26 cellular contexts compared by ENCODE assay signal in the genomic region with DNA sequence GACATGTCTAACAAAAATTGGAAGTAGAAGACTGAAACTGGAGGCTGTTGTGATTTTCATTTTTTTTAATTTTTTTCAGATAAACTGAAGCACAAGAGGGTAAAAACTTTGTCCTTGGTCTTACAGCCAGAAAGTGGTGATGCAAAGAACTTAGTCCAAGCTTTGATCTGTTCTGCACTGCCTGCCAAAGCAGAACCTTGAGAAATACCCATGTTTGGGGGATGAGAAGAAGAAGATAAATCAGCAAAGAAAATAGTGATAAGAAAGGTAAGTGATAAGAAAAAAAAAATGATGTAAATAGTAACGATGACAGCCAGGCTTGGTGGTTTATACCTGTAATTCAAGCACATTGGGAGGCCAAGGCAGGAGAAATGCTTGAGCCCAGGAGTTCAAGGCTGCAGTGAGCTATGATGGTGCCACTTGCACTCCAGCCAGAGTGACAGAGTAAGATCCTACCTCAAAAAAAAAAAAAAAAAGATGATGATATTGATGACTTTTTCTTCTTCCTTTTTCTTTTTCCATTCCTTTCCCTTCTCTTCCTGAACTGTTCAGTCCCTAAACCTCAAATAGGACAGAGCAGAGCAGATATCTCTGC.
"Had no signal": no experiment of that assay in that cellular context is flagged by ENCODE, and none has a peak within 500 bp of the region (broad histone marks: within the 10 kb centered on the region; RNA-seq: fewer than 3 reads in every experiment).

No MANE protein-coding gene starts in this region.

- H3K27ac ChIP-seq: stomach, suprapubic skin, testis, thoracic aorta, thyroid gland, tibial artery, tibial nerve, transverse colon, upper lobe of left lung, upper lobe of right lung, uterus, vagina had no signal

- DNase-seq: stimulated activated CD4-positive, alpha-beta T cell treated with anti-CD3 and anti-CD28 coated beads, Interleukin-2, amount 100 ng/mL, for 48 hours; stimulated activated CD4-positive, alpha-beta T cell treated with anti-CD3 and anti-CD28 coated beads, Interleukin-4, amount 100 ng/mL, for 1 hour; stimulated activated CD4-positive, alpha-beta T cell treated with anti-CD3 and anti-CD28 coated beads, Interleukin-4, amount 100 ng/mL, for 24 hours; stimulated activated CD4-positive, alpha-beta T cell treated with anti-CD3 and anti-CD28 coated beads, Interleukin-4, amount 100 ng/mL, for 4 hours; stimulated activated CD8-positive, alpha-beta memory T cell treated with anti-CD3 and anti-CD28 coated beads, Interleukin-4, amount 100 ng/mL, for 48 hours; stimulated activated naive B cell treated with anti-CD40 and anti-IgM and Interleukin-4, amounts not matched to agents 10 μg/mL and 1 μg/mL and 100 μg/mL, for 72 hours; stimulated activated naive CD4-positive, alpha-beta T cell; stimulated activated naive CD4-positive, alpha-beta T cell treated with Interleukin-2 at 50 U/mL for 16 hours; stimulated activated naive CD8-positive, alpha-beta T cell treated with anti-CD3 and anti-CD28 coated beads, Interleukin-15, amount 100 ng/mL, for 72 hours; stimulated activated naive CD8-positive, alpha-beta T cell treated with anti-CD3 and anti-CD28 coated beads, Interleukin-15, Interleukin-2, amounts not matched to agents 100 U/mL and 50 U/mL, for 24 hours; stomach; substantia nigra; testis; thyroid gland; tibial artery; transverse colon; trophoblast cell; upper lobe of left lung; upper lobe of right lung; uterus had no signal

- H3K4me1 ChIP-seq: stomach, suprapubic skin, testis, tibial nerve, transverse colon, upper lobe of right lung, uterus, vagina had no signal

- H3K27me3 ChIP-seq: stomach, suprapubic skin, testis, thyroid gland, tibial artery, tibial nerve, transverse colon, upper lobe of left lung, upper lobe of right lung, uterus, vagina had no signal

- ATAC-seq: stimulated activated effector memory CD8-positive, alpha-beta T cell treated with anti-CD3 and anti-CD28 coated beads, Interleukin-12 subunit alpha, Interleukin-12 subunit beta, amount 100 ng/mL, for 72 hours; stimulated activated memory B cell treated with anti-CD40 and anti-IgM and Interleukin-4, amounts not matched to agents 10 μg/mL and 1 μg/mL and 100 μg/mL, for 72 hours; stimulated activated naive B cell treated with anti-CD40 and anti-IgM and Interleukin-4, amounts not matched to agents 10 μg/mL and 1 μg/mL and 100 μg/mL, for 72 hours; stimulated activated naive CD8-positive, alpha-beta T cell treated with anti-CD3 and anti-CD28 coated beads, Interleukin-15, amount 100 ng/mL, for 72 hours; stimulated activated naive CD8-positive, alpha-beta T cell treated with anti-CD3 and anti-CD28 coated beads, Interleukin-15, Interleukin-2, amounts not matched to agents 100 U/mL and 50 U/mL, for 24 hours; upper lobe of right lung had no signal

- H3K36me3 ChIP-seq: stomach, suprapubic skin, thoracic aorta, thyroid gland, tibial artery, tibial nerve, transverse colon, upper lobe of left lung, upper lobe of right lung, uterus, vagina had no signal

- H3K9me3 ChIP-seq: stomach, suprapubic skin, testis, thoracic aorta, thyroid gland, tibial artery, tibial nerve, transverse colon, upper lobe of left lung, upper lobe of right lung, uterus, vagina had no signal

- H3K4me3 ChIP-seq: stomach, suprapubic skin, testis, thoracic aorta, thyroid gland, tibial artery, tibial nerve, transverse colon, upper lobe of left lung, upper lobe of right lung, uterus, vagina had no signal
